Comparison of ENCODE assay signal across 7 cellular contexts in genomic region chr4:178173771-178174170, GRCh38.
"Had no signal": no experiment of that assay in that cellular context is flagged by ENCODE, and none has a peak within 500 bp of the region (broad histone marks: within the 10 kb centered on the region; RNA-seq: fewer than 3 reads in every experiment).

No MANE protein-coding gene starts in this region.

- H3K9ac ChIP-seq: KMS-11 had no signal

- FAIRE-seq: H54, HTR-8/SVneo had no signal

- H3K27ac ChIP-seq: KMS-11 had no signal

- DNase-seq: GOT3, H9, HCEC 1CT, KBM-7 had no signal

- H3K4me2 ChIP-seq: KMS-11 had no signal
